ENCODE assay signal across 1 cellular context in the genomic region with DNA sequence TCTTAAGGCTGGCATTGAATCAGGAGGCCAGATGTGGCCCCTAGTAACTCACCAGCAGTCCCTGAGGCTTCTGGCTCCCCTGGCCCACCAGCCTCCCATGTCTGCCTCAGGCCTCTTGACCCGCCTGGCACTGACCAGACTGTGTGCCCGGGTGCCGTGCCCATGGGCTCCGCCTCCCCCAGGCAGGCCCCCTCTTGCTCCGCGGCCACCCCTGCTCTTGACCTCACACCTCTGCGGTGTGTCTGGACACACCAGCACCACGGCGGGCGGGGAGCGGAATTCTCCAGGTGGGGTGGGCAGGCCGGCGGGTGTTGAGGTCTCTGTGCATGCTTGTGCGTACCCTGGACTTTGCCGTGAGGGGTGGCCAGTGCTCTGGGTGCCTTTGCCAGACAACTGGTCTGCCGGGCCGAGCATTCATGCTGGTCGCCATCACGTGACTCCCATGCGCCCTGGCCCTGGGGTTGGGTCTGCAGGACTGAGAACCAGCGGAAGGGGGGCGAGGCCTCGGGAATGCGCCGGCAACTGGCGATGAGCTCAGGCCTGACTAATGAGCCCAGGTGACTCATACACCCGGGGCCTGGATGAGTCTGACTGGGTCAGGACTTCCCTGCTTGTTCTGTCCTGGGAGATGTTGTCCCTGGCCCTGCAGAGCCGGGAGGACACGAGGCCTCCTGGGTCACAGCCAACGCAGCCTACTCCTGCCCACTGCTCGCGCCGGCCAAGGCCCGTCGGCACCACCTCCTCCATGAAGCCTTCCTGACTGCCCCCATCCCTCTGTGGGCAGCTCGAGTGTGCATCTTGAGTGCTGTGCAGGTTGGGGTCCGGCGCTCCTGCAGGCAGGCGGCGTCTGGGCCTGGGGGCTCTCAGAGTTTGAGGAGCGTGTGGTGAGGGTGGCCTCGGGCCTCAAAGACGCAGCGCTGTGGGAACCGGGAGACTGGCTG.
TF ChIP-seq lines count a peak whose summit lies in the region.

No MANE protein-coding gene starts in this region.

TF ChIP-seq in endothelial cell of umbilical vein, 7 proteins besides CTCF, POLR2A, EP300 and RAD21:
- TF ChIP-seq MAX (IDR thresholded peaks at IDR 0.05; ENCODE audit: insufficient read depth, insufficient read length) (no peak), GATA2 (IDR thresholded peaks at IDR 0.05; ENCODE audit: insufficient read depth, insufficient read length, low read depth, low read length) (no peak), MYC (IDR thresholded peaks at IDR 0.05; ENCODE audit: low read depth, low read length) (no peak), EZH2 (IDR thresholded peaks at IDR 0.05; ENCODE audit: borderline replicate concordance, low read depth, low read length, severe bottlenecking) (no peak), POLR2AphosphoS5 (IDR thresholded peaks at IDR 0.05; ENCODE audit: insufficient read depth, low read depth, low read length) (peak; percentile 85), JUN (IDR thresholded peaks at IDR 0.05; ENCODE audit: borderline replicate concordance, insufficient read depth, insufficient read length, low read depth) (peak; percentile 80), FOS (IDR thresholded peaks at IDR 0.05; ENCODE audit: borderline replicate concordance, insufficient read depth, low read length) (peak; percentile 94)
